In genomic region chr9:89549031-89549644, GRCh38 we compare ENCODE assay signal across 8 cellular contexts. TPM values are rescaled to one million over a fixed set of nuclear protein-coding genes. Genes with fewer than 3 reads are reported as not detected.
DNase-seq lines count a peak whose midpoint lies in the region; ATAC-seq and TF ChIP-seq lines count a peak whose summit lies in the region.

No MANE protein-coding gene starts in this region.

- H3K27me3 ChIP-seq in lower lobe of right lung (ENCODE audit: low read depth) = no peaks in the 10 kb centered on the region

- H3K4me3 ChIP-seq in coronary artery (no peak overlapping the region), lower lobe of right lung (no peak overlapping the region)

- ATAC-seq in GM18907 (IDR thresholded peaks at IDR 0.05; ENCODE audit: unreplicated experiment) (peak; percentile 90), HG03159 (IDR thresholded peaks at IDR 0.05; ENCODE audit: unreplicated experiment) (peak; percentile 91), lower lobe of right lung (peak; percentile 96 to 97)

- H3K9me3 ChIP-seq in lower lobe of right lung = peaks cover 13% of the 10 kb centered on the region

- DNase-seq in AG09319 (ENCODE audit: extremely low read depth, low read depth) = peak; percentile 41
- peak; percentile 68 for DNase-seq in NCI-H460 (ENCODE audit: extremely low read depth, low read depth)
- DNase-seq in activated CD4-positive, alpha-beta T cell treated with anti-CD3 and anti-CD28 coated beads, Interleukin-2, amount 50 U/mL, for 1 hour = peak; percentile 87
- DNase-seq in coronary artery (ENCODE audit: low spot score) = no peak
- DNase-seq in lower lobe of right lung = peak; percentile 87
- DNase-seq in stimulated activated CD8-positive, alpha-beta memory T cell treated with anti-CD3 and anti-CD28 coated beads, Interleukin-15, amount 100 ng/mL, for 4 hours (ENCODE audit: low read depth in 2 of 2) = peak; percentile 50 to 67

- no peaks in the 10 kb centered on the region for H3K36me3 ChIP-seq in lower lobe of right lung

- intact Hi-C loops in lower lobe of right lung (cut with DNase I) = no loop called here

- H3K27ac ChIP-seq in coronary artery (no peak overlapping the region), lower lobe of right lung (no peak overlapping the region)

- H3K4me1 ChIP-seq in lower lobe of right lung = peaks cover 17% of the 10 kb centered on the region

- TF ChIP-seq CTCF in AG09319 (IDR thresholded peaks at IDR 0.05; ENCODE audit: low read depth, low read length) (peak; percentile 97), coronary artery (IDR thresholded peaks at IDR 0.05) (peak; percentile 56), lower lobe of right lung (IDR thresholded peaks at IDR 0.05) (peak; percentile 95)

RNA-seq across cellular contexts. Expression of gene SEMA4D, which starts 51.2 kb away (rescaled TPM):
- 2.3 and 3.1 TPM in 2 replicates for total RNA-seq in NCI-H460 (2014; rRNA removed; shearing (Covaris generic))
- 6.8 and 8.0 TPM in 2 replicates for polyA plus RNA-seq in NCI-H460 (2014; cell fraction: nucleus; rRNA removed)
- 49.9 TPM for total RNA-seq in lower lobe of right lung

RNA-seq across cellular contexts. Expression of gene GADD45G, which starts 55.7 kb away (rescaled TPM):
- total RNA-seq in NCI-H460 (2014; rRNA removed; shearing (Covaris generic)) = 3.4 and 3.8 TPM in 2 replicates
- polyA plus RNA-seq in NCI-H460 (2014; cell fraction: nucleus; rRNA removed) = 2.5 and 10.9 TPM in 2 replicates
- total RNA-seq in lower lobe of right lung = 14.4 TPM

Comparison
In these comparisons a context has a peak if more than half of its experiments do, and no peak if none do; other contexts are left out.
1. RNA of gene SEMA4D, which starts 51.2 kb away (total RNA-seq): 49.9 TPM in lower lobe of right lung (single experiment); 2.3 to 3.1 TPM in NCI-H460; every median in the first group is over 10 times any median in the second.
2. Peak in every context shown above with its lines, with median percentiles within 50 percentile points of each other: CTCF ChIP-seq and ATAC-seq.